In genomic region chr1:108610073-108610472, GRCh38 we compare ENCODE assay signal across 16 cellular contexts. TPM values are rescaled to one million over a fixed set of nuclear protein-coding genes. Genes with fewer than 3 reads are reported as not detected.
DNase-seq lines count a peak whose midpoint lies in the region; ATAC-seq, FAIRE-seq and TF ChIP-seq lines count a peak whose summit lies in the region.
"Had no signal": no experiment of that assay in that cellular context is flagged by ENCODE, and none has a peak within 500 bp of the region (broad histone marks: within the 10 kb centered on the region; RNA-seq: fewer than 3 reads in every experiment).

No MANE protein-coding gene starts in this region.

- H3K27ac Mint-ChIP-seq in activated naive CD4-positive, alpha-beta T cell treated with anti-CD3 and anti-CD28 coated beads, Interleukin-2, amount 50 U/mL, for 72 hours: peak overlapping the region; percentile 18 to 31
- H3K27ac Mint-ChIP-seq in glutamatergic neuron (ENCODE audit: unreplicated experiment): peak overlapping the region; percentile 41
- H3K27ac Mint-ChIP-seq: naive thymus-derived CD8-positive, alpha-beta T cell had no signal

- TF ChIP-seq POLR2A in thyroid gland (IDR thresholded peaks at IDR 0.05): no peak

- no peak overlapping the region for H3K4me3 Mint-ChIP-seq in glutamatergic neuron (ENCODE audit: unreplicated experiment)
- H3K4me3 Mint-ChIP-seq: naive thymus-derived CD8-positive, alpha-beta T cell had no signal

- peaks cover 10% of the 10 kb centered on the region for H3K4me1 Mint-ChIP-seq in glutamatergic neuron (ENCODE audit: low read depth, unreplicated experiment)
- H3K4me1 Mint-ChIP-seq: naive thymus-derived CD8-positive, alpha-beta T cell had no signal

- no peaks in the 10 kb centered on the region for H3K27me3 ChIP-seq in thyroid gland
- H3K27me3 ChIP-seq: transverse colon had no signal

- no peaks in the 10 kb centered on the region for H3K9me3 Mint-ChIP-seq in activated naive CD4-positive, alpha-beta T cell treated with anti-CD3 and anti-CD28 coated beads, Interleukin-2, amount 50 U/mL, for 72 hours
- peaks cover 6% of the 10 kb centered on the region for H3K9me3 Mint-ChIP-seq in glutamatergic neuron (ENCODE audit: unreplicated experiment)
- H3K9me3 Mint-ChIP-seq: naive thymus-derived CD8-positive, alpha-beta T cell had no signal

- no peak for DNase-seq in activated naive CD4-positive, alpha-beta T cell treated with anti-CD3 and anti-CD28 coated beads, Interleukin-2, amount 50 U/mL, for 72 hours (ENCODE audit: low spot score in 2 of 2)
- DNase-seq in activated naive CD4-positive, alpha-beta T cell treated with anti-CD3 and anti-CD28 coated beads, Interleukin-2, amount 50 U/mL, for 16 hours: no peak
- peak; percentile 84 for DNase-seq in NCI-H524 treated with DMSO at 0.1 percent for 48 hours (lab: John Stamatoyannopoulos, UW)
- DNase-seq in glutamatergic neuron: no peak
- DNase-seq in thyroid gland: peak; percentile 70 to 74
- no peak for DNase-seq in RCC 7860 (ENCODE audit: low spot score)
- DNase-seq in inferior parietal cortex (ENCODE audit: extremely low spot score): no peak
- DNase-seq: naive thymus-derived CD8-positive, alpha-beta T cell; NCI-H1048; SIG-M5; transverse colon had no signal

- peak overlapping the region in 2 of 3 donors; percentile 13 to 54 for H3K27ac ChIP-seq in thyroid gland
- H3K27ac ChIP-seq: transverse colon had no signal

- ATAC-seq in activated naive CD4-positive, alpha-beta T cell treated with anti-CD3 and anti-CD28 coated beads, Interleukin-2, amount 50 U/mL, for 72 hours: no peak
- ATAC-seq in HG03342 (IDR thresholded peaks at IDR 0.05; ENCODE audit: unreplicated experiment): no peak
- ATAC-seq: naive thymus-derived CD8-positive, alpha-beta T cell had no signal

- intact Hi-C loops in thyroid gland (cut with DNase I): no loop called here

- peaks cover 3% of the 10 kb centered on the region for H3K27me3 Mint-ChIP-seq in glutamatergic neuron (ENCODE audit: unreplicated experiment)
- H3K27me3 Mint-ChIP-seq: naive thymus-derived CD8-positive, alpha-beta T cell had no signal

- H3K36me3 Mint-ChIP-seq in activated naive CD4-positive, alpha-beta T cell treated with anti-CD3 and anti-CD28 coated beads, Interleukin-2, amount 50 U/mL, for 72 hours: no peaks in the 10 kb centered on the region
- peaks cover 11% of the 10 kb centered on the region for H3K36me3 Mint-ChIP-seq in glutamatergic neuron (ENCODE audit: unreplicated experiment)

- 9 to 13% methylated on average over 2 of the region's 2 CpGs for whole genome bisulfite sequencing in thyroid gland, 2 donors

- no peaks in the 10 kb centered on the region for H3K36me3 ChIP-seq in thyroid gland

- H3K4me3 ChIP-seq in thyroid gland (replicated peaks in 1 of 3): no peak overlapping the region
- H3K4me3 ChIP-seq: transverse colon had no signal

- no peaks in the 10 kb centered on the region for H3K9me3 ChIP-seq in thyroid gland
- H3K9me3 ChIP-seq: transverse colon had no signal

- H3K4me1 ChIP-seq in thyroid gland: peaks cover 10 to 23% of the 10 kb centered on the region in 2 donors
- H3K4me1 ChIP-seq: transverse colon had no signal

- TF ChIP-seq CTCF in glutamatergic neuron (IDR thresholded peaks at IDR 0.05; ENCODE audit: partially characterized antibody, unreplicated experiment): no peak
- no peak for TF ChIP-seq CTCF in thyroid gland (IDR thresholded peaks at IDR 0.05)

- no peak for FAIRE-seq in RCC 7860 (lab: Jason Lieb, UNC)
- FAIRE-seq: A204.1, D721Med, H1, HTR-8/SVneo had no signal

RNA-seq across cellular contexts. Expression of gene EEIG2, which starts 50.2 kb away (rescaled TPM):
- total RNA-seq in activated naive CD4-positive, alpha-beta T cell treated with anti-CD3 and anti-CD28 coated beads, Interleukin-2, amount 50 U/mL, for 72 hours: 10 to 100 TPM in 1 of 2 donors, 1 to 10 TPM in 1; 5.3 to 13.6 TPM
- total RNA-seq in glutamatergic neuron (ENCODE audit: unreplicated experiment): 93.1 TPM
- 10 to 100 TPM in 1 of 4 donors, 1 to 10 TPM in 3; 7.4 to 11.8 (median 8.2) TPM for total RNA-seq in thyroid gland

RNA-seq across cellular contexts. Expression of gene HENMT1, which starts 50.8 kb away (rescaled TPM):
- 10 to 100 TPM; 14.3 to 14.5 TPM for total RNA-seq in activated naive CD4-positive, alpha-beta T cell treated with anti-CD3 and anti-CD28 coated beads, Interleukin-2, amount 50 U/mL, for 72 hours
- total RNA-seq in glutamatergic neuron (ENCODE audit: unreplicated experiment) (15.9 TPM), thyroid gland (1 to 10 TPM; 1.5 to 7.3 (median 3.2) TPM)

Comparison
In these comparisons a context has a peak if more than half of its experiments do, and no peak if none do; other contexts are left out.
1. DNase-seq: peak in NCI-H524 treated with DMSO at 0.1 percent for 48 hours (single experiment) and thyroid gland (2 of 2); none in activated naive CD4-positive, alpha-beta T cell treated with anti-CD3 and anti-CD28 coated beads, Interleukin-2, amount 50 U/mL, for 72 hours (0 of 2), activated naive CD4-positive, alpha-beta T cell treated with anti-CD3 and anti-CD28 coated beads, Interleukin-2, amount 50 U/mL, for 16 hours (single experiment), glutamatergic neuron (single experiment), RCC 7860 (single experiment) and inferior parietal cortex (single experiment).